Comparison of ENCODE assay signal across 16 cellular contexts in the genomic region with DNA sequence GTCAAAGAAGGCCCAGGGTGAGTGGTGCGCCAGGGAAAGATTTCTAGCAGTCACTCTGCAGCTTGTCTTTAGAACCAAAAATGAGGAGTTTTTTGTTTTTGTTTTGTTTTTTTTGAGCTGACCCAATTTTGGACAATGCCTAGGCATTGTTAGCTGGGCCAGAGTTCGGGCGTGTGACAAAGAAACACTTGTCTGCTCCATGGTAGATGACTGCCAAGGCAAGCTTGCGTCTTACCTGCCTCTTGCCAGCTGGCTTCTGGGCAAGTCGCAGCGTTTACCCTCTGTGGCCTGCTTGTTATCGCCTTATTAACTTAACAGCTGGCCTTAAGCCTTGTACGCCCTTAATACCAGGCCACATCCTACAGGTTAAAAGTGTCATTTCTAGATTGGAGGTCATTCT.
DNase-seq lines count a peak whose midpoint lies in the region; ATAC-seq and TF ChIP-seq lines count a peak whose summit lies in the region.
"Had no signal": no experiment of that assay in that cellular context is flagged by ENCODE, and none has a peak within 500 bp of the region (broad histone marks: within the 10 kb centered on the region; RNA-seq: fewer than 3 reads in every experiment).

No MANE protein-coding gene starts in this region.

- POLR2A ChIA-PET in RWPE1 (lab: Yijun Ruan, JAX; ENCODE audit: low non-redundant PET), result no interaction called here
- POLR2A ChIA-PET in SK-N-SH (lab: Yijun Ruan, JAX), result no interaction called here

- H3K4me1 ChIP-seq in SK-N-SH (ENCODE audit: control insufficient read depth in 1 of 2, insufficient read depth in 2 of 2, low read depth in 1 of 2, low read length in 1 of 2), result peaks cover 0 to 2% of the 10 kb centered on the region in 2 experiments; a peak in 1 of 4 replicates
- H3K4me1 ChIP-seq: Peyer's patch, sigmoid colon had no signal

- TF ChIP-seq CTCF in RWPE1 (conservative IDR thresholded peaks at IDR 0.05; ENCODE audit: low read depth) (no peak), SK-N-SH (IDR thresholded peaks at IDR 0.05) (no peak)

- H3K36me3 ChIP-seq in SK-N-SH (replicated peaks in 1 of 2; ENCODE audit: control insufficient read depth in 1 of 2, insufficient read depth in 2 of 2, low read length in 1 of 2), result peaks cover 19 to 25% of the 10 kb centered on the region in 2 experiments

- H3K9me3 ChIP-seq in SK-N-SH, result no peaks in the 10 kb centered on the region
- H3K9me3 ChIP-seq: Peyer's patch, sigmoid colon had no signal

- no peak for TF ChIP-seq RAD21 in SK-N-SH (IDR thresholded peaks at IDR 0.05; ENCODE audit: low read length)

- H3F3A ChIP-seq in SK-N-SH (replicated peaks; ENCODE audit: insufficient read depth), result no peaks in the 10 kb centered on the region

- no peak for TF ChIP-seq EP300 in SK-N-SH (IDR thresholded peaks at IDR 0.05; ENCODE audit: borderline replicate concordance in 1 of 2, low read depth in 1 of 2, low read length in 1 of 2)

- CTCF ChIA-PET in RWPE1 (lab: Yijun Ruan, JAX) (interaction anchor here (0.6 kb wide), 1 partner anchor 454 kb away, joined by 4 read pairs; no protein-coding TSS in a partner anchor), SK-N-SH (lab: Yijun Ruan, JAX) (no interaction called here)

- no peak overlapping the region for H2AFZ ChIP-seq in SK-N-SH (ENCODE audit: low read depth)

- ATAC-seq in GM18873 (IDR thresholded peaks at IDR 0.05; ENCODE audit: low FRiP score, unreplicated experiment), result no peak
- no peak for ATAC-seq in HG02981 (IDR thresholded peaks at IDR 0.05; ENCODE audit: unreplicated experiment)
- ATAC-seq: activated naive CD8-positive, alpha-beta T cell treated with anti-CD3 and anti-CD28 coated beads, Interleukin-2, amount 50 U/mL, for 24 hours had no signal

- no peak overlapping the region for H3K4me3 ChIP-seq in SK-N-SH (ENCODE audit: low read depth in 2 of 2, low read length in 1 of 2)
- H3K4me3 ChIP-seq: Peyer's patch, sigmoid colon had no signal

- no peaks in the 10 kb centered on the region for H3K79me2 ChIP-seq in SK-N-SH (ENCODE audit: insufficient read depth)

- no peaks in the 10 kb centered on the region for H3K27me3 ChIP-seq in SK-N-SH (ENCODE audit: insufficient read depth)
- H3K27me3 ChIP-seq: Peyer's patch, sigmoid colon had no signal

- 95% methylated on average over 8 of the region's 8 CpGs for WGBS in SK-N-SH (ENCODE audit: low lambda C conversion rate)

- H4K20me1 ChIP-seq in SK-N-SH (ENCODE audit: insufficient read depth), result no peaks in the 10 kb centered on the region

- no peak overlapping the region for H3K27ac ChIP-seq in RWPE1
- H3K27ac ChIP-seq in SK-N-SH (ENCODE audit: low read depth in 2 of 2, low read length in 1 of 2), result no peak overlapping the region
- H3K27ac ChIP-seq: Peyer's patch, sigmoid colon, VCaP had no signal

- H3K9me2 ChIP-seq in SK-N-SH, result no peaks in the 10 kb centered on the region

- no peak overlapping the region for H3K4me2 ChIP-seq in SK-N-SH

- peak; percentile 77 for DNase-seq in NCI-H2171 treated with DMSO at 0.1 percent for 48 hours (lab: John Stamatoyannopoulos, UW)
- DNase-seq in cerebellar nuclear complex (lab: John Stamatoyannopoulos, UW), result peak; percentile 35 to 46
- peak; percentile 88 for DNase-seq in inferior parietal cortex (ENCODE audit: extremely low spot score)
- peak; percentile 95 for DNase-seq in superior temporal gyrus (ENCODE audit: extremely low spot score)
- DNase-seq in RWPE1 (ENCODE audit: low spot score), result no peak
- DNase-seq in SK-N-SH, result no peak
- DNase-seq: activated CD4-positive, alpha-beta memory T cell treated with anti-CD3 and anti-CD28 coated beads for 36 hours; activated naive CD8-positive, alpha-beta T cell treated with anti-CD3 and anti-CD28 coated beads, Interleukin-2, amount 50 U/mL, for 24 hours; mesendoderm; NCI-H2081 treated with DMSO at 0.1 percent for 48 hours; Peyer's patch; sigmoid colon; stimulated activated CD4-positive, alpha-beta T cell treated with anti-CD3 and anti-CD28 coated beads, Interleukin-4, amount 100 ng/mL, for 1 hour had no signal

- no peak overlapping the region for H3K9ac ChIP-seq in SK-N-SH

TF ChIP-seq in SK-N-SH, 30 proteins besides CTCF, POLR2A, EP300 and RAD21 (continues in another document):
- TF ChIP-seq TCF12 (IDR thresholded peaks at IDR 0.05), result no peak
- TF ChIP-seq, protein P1, sequence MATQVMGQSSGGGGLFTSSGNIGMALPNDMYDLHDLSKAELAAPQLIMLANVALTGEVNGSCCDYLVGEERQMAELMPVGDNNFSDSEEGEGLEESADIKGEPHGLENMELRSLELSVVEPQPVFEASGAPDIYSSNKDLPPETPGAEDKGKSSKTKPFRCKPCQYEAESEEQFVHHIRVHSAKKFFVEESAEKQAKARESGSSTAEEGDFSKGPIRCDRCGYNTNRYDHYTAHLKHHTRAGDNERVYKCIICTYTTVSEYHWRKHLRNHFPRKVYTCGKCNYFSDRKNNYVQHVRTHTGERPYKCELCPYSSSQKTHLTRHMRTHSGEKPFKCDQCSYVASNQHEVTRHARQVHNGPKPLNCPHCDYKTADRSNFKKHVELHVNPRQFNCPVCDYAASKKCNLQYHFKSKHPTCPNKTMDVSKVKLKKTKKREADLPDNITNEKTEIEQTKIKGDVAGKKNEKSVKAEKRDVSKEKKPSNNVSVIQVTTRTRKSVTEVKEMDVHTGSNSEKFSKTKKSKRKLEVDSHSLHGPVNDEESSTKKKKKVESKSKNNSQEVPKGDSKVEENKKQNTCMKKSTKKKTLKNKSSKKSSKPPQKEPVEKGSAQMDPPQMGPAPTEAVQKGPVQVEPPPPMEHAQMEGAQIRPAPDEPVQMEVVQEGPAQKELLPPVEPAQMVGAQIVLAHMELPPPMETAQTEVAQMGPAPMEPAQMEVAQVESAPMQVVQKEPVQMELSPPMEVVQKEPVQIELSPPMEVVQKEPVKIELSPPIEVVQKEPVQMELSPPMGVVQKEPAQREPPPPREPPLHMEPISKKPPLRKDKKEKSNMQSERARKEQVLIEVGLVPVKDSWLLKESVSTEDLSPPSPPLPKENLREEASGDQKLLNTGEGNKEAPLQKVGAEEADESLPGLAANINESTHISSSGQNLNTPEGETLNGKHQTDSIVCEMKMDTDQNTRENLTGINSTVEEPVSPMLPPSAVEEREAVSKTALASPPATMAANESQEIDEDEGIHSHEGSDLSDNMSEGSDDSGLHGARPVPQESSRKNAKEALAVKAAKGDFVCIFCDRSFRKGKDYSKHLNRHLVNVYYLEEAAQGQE (IDR thresholded peaks at IDR 0.05; ENCODE audit: low read depth, low read length), result no peak
- no peak for TF ChIP-seq RXRA (IDR thresholded peaks at IDR 0.05; ENCODE audit: borderline replicate concordance, low read depth)
- no peak for TF ChIP-seq GABPA (IDR thresholded peaks at IDR 0.05; ENCODE audit: low read depth)
- TF ChIP-seq FOSL2 (IDR thresholded peaks at IDR 0.05; ENCODE audit: borderline replicate concordance, low read depth), result no peak
- TF ChIP-seq FOXM1 (IDR thresholded peaks at IDR 0.05; ENCODE audit: low read depth), result no peak
- TF ChIP-seq SIN3A (IDR thresholded peaks at IDR 0.05; ENCODE audit: borderline replicate concordance, low read depth, low read length), result no peak
- no peak for TF ChIP-seq MEF2A (IDR thresholded peaks at IDR 0.05; ENCODE audit: borderline replicate concordance, low read depth)
- no peak for TF ChIP-seq TEAD4 (IDR thresholded peaks at IDR 0.05; ENCODE audit: borderline replicate concordance, insufficient read depth)
- TF ChIP-seq, protein P2, sequence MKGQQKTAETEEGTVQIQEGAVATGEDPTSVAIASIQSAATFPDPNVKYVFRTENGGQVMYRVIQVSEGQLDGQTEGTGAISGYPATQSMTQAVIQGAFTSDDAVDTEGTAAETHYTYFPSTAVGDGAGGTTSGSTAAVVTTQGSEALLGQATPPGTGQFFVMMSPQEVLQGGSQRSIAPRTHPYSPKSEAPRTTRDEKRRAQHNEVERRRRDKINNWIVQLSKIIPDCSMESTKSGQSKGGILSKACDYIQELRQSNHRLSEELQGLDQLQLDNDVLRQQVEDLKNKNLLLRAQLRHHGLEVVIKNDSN (IDR thresholded peaks at IDR 0.05; ENCODE audit: borderline replicate concordance, low read depth), result no peak
- TF ChIP-seq RCOR1 (IDR thresholded peaks at IDR 0.05; ENCODE audit: low read length), result no peak
- TF ChIP-seq, protein P3, sequence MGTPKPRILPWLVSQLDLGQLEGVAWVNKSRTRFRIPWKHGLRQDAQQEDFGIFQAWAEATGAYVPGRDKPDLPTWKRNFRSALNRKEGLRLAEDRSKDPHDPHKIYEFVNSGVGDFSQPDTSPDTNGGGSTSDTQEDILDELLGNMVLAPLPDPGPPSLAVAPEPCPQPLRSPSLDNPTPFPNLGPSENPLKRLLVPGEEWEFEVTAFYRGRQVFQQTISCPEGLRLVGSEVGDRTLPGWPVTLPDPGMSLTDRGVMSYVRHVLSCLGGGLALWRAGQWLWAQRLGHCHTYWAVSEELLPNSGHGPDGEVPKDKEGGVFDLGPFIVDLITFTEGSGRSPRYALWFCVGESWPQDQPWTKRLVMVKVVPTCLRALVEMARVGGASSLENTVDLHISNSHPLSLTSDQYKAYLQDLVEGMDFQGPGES (IDR thresholded peaks at IDR 0.05; ENCODE audit: low read depth, low read length), result no peak
- no peak for TF ChIP-seq POLR2AphosphoS5 (IDR thresholded peaks at IDR 0.05; ENCODE audit: low read depth, low read length)
- TF ChIP-seq, protein P4, sequence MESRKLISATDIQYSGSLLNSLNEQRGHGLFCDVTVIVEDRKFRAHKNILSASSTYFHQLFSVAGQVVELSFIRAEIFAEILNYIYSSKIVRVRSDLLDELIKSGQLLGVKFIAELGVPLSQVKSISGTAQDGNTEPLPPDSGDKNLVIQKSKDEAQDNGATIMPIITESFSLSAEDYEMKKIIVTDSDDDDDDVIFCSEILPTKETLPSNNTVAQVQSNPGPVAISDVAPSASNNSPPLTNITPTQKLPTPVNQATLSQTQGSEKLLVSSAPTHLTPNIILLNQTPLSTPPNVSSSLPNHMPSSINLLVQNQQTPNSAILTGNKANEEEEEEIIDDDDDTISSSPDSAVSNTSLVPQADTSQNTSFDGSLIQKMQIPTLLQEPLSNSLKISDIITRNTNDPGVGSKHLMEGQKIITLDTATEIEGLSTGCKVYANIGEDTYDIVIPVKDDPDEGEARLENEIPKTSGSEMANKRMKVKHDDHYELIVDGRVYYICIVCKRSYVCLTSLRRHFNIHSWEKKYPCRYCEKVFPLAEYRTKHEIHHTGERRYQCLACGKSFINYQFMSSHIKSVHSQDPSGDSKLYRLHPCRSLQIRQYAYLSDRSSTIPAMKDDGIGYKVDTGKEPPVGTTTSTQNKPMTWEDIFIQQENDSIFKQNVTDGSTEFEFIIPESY (IDR thresholded peaks at IDR 0.05; ENCODE audit: borderline replicate concordance, low read depth), result no peak
- TF ChIP-seq NRF1 (IDR thresholded peaks at IDR 0.05; ENCODE audit: low read depth, low read length), result no peak
- TF ChIP-seq, protein P5, sequence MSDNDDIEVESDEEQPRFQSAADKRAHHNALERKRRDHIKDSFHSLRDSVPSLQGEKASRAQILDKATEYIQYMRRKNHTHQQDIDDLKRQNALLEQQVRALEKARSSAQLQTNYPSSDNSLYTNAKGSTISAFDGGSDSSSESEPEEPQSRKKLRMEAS (IDR thresholded peaks at IDR 0.05; ENCODE audit: low read depth), result no peak
- TF ChIP-seq EZH2phosphoT487 (IDR thresholded peaks at IDR 0.05; ENCODE audit: borderline replicate concordance, low read depth), result no peak

Comparison
In these comparisons a context has a peak if more than half of its experiments do, and no peak if none do; other contexts are left out.
1. DNase-seq: peak in NCI-H2171 treated with DMSO at 0.1 percent for 48 hours (single experiment), cerebellar nuclear complex (2 of 2), inferior parietal cortex (single experiment) and superior temporal gyrus (single experiment); none in RWPE1 (single experiment) and SK-N-SH (single experiment).